14 cellular contexts compared by ENCODE assay signal in the genomic region with DNA sequence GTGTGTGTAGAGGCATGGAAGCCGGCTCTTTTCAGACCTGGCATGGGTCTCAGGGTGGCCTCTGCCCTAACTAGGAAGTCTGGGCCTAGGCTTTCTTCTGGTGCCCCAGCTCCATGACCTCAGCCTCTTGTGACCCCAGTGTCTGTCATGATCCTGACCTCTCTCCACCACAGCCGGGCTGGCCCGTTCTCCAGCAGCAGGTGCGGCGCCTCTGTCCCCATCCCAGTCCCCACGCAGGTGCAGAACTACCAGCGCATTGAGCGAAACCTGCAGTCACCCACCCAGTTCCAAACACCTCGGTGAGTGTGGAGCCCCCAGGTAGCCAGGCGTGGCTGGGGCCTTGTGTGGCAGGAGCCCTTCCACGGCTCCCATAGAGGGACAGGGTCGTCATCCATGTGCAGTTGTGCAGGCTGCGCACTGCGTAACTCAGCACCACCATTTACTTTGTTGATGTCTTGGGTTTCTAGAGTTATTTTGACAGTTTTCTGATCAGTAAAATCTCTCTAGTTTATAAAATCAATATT. TPM values are rescaled to one million over a fixed set of nuclear protein-coding genes. Genes with fewer than 3 reads are reported as not detected.
DNase-seq lines count a peak whose midpoint lies in the region; ATAC-seq and TF ChIP-seq lines count a peak whose summit lies in the region.
"Had no signal": no experiment of that assay in that cellular context is flagged by ENCODE, and none has a peak within 500 bp of the region (broad histone marks: within the 10 kb centered on the region; RNA-seq: fewer than 3 reads in every experiment).

No MANE protein-coding gene starts in this region.

- no peaks in the 10 kb centered on the region for H3K27me3 Mint-ChIP-seq in neural crest cell (ENCODE audit: low read depth)
- H3K27me3 Mint-ChIP-seq: CD4-positive, alpha-beta memory T cell had no signal

- TF ChIP-seq CTCF in neural crest cell (conservative IDR thresholded peaks at IDR 0.05) (no peak), sigmoid colon (IDR thresholded peaks at IDR 0.05) (no peak)

- H3K27ac ChIP-seq in sigmoid colon, result no peak overlapping the region
- no peak overlapping the region for H3K27ac ChIP-seq in SJCRH30
- H3K27ac ChIP-seq: GM23248 had no signal

- H3K36me3 ChIP-seq in sigmoid colon (peaks cover 58 to 94% (median 72%) of the 10 kb centered on the region in 4 donors), SJCRH30 (peaks cover 10% of the 10 kb centered on the region; the same call in 1 of the 2 replicates)

- DNase-seq in left ventricle myocardium superior (peak; percentile 25), left cardiac atrium (no peak), neural crest cell (ENCODE audit: low read depth, low spot score) (no peak), sigmoid colon (peak; percentile 60), SJCRH30 (no peak)
- DNase-seq: C1 segment of cervical spinal cord, Calu3, COR-L47, DND-41, GM23248, H7, HCEC 1CT had no signal

- intact Hi-C loops in left ventricle myocardium superior (cut with micrococcal nuclease), result no loop called here
- intact Hi-C loops in left cardiac atrium (cut with DNase I), result no loop called here
- intact Hi-C loops in sigmoid colon (cut with DNase I), result no loop called here

- H3K4me1 ChIP-seq in sigmoid colon, result peaks cover 0 to 19% (median 15%) of the 10 kb centered on the region in 4 donors
- no peaks in the 10 kb centered on the region for H3K4me1 ChIP-seq in SJCRH30

- WGBS in sigmoid colon, 2 donors, result 96 to 97% methylated on average over 14 of the region's 14 CpGs

- H3K36me3 Mint-ChIP-seq in neural crest cell (ENCODE audit: low read depth), result no peaks in the 10 kb centered on the region

- peak overlapping the region; percentile 15 for H3K4me3 Mint-ChIP-seq in neural crest cell
- H3K4me3 Mint-ChIP-seq: CD4-positive, alpha-beta memory T cell had no signal

- ATAC-seq in left ventricle myocardium superior (no peak), left cardiac atrium (no peak), HG02852 (IDR thresholded peaks at IDR 0.05; ENCODE audit: unreplicated experiment) (no peak)

- H3K9me3 Mint-ChIP-seq in neural crest cell, result no peaks in the 10 kb centered on the region
- H3K9me3 Mint-ChIP-seq: CD4-positive, alpha-beta memory T cell had no signal

- H3K27me3 ChIP-seq in sigmoid colon, result no peaks in the 10 kb centered on the region
- no peaks in the 10 kb centered on the region for H3K27me3 ChIP-seq in SJCRH30

- no peak for TF ChIP-seq POLR2A in sigmoid colon (IDR thresholded peaks at IDR 0.05)

- H3K4me3 ChIP-seq in sigmoid colon (no peak overlapping the region), SJCRH30 (no peak overlapping the region)
- H3K4me3 ChIP-seq: GM23248 had no signal

- no peak for TF ChIP-seq EP300 in sigmoid colon (IDR thresholded peaks at IDR 0.05)

- H3K27ac Mint-ChIP-seq in neural crest cell (ENCODE audit: unreplicated experiment), result no peak overlapping the region

- H3K4me1 Mint-ChIP-seq in neural crest cell, result no peaks in the 10 kb centered on the region
- H3K4me1 Mint-ChIP-seq: CD4-positive, alpha-beta memory T cell had no signal

- H3K9me3 ChIP-seq in sigmoid colon (no peaks in the 10 kb centered on the region), SJCRH30 (replicated peaks) (no peaks in the 10 kb centered on the region)

RNA-seq across cellular contexts. Expression of gene PUS1, which starts 14.8 kb away (rescaled TPM):
- total RNA-seq in left ventricle myocardium superior, result 5.6 TPM
- total RNA-seq in left cardiac atrium, result 10 to 100 TPM in 1 of 2 donors, 1 to 10 TPM in 1; 7.7 to 19.2 TPM
- 48.7 and 50.9 TPM in 2 replicates for total RNA-seq in neural crest cell
- total RNA-seq in sigmoid colon, result 10 to 100 TPM in 1 of 4 donors, 1 to 10 TPM in 3; 7.6 to 15.6 (median 8.9) TPM
- 10 to 100 TPM in 1 of 3 donors, 1 to 10 TPM in 2; 9.0 to 33.8 (median 9.7) TPM for polyA plus RNA-seq in sigmoid colon
- 16.0 and 17.1 TPM in 2 replicates for total RNA-seq in SJCRH30 (2014; rRNA removed; shearing (Covaris generic))

RNA-seq across cellular contexts. Expression of gene ULK1, which starts 19.8 kb away (rescaled TPM):
- 64.0 TPM for total RNA-seq in left ventricle myocardium superior
- total RNA-seq in left cardiac atrium, result 10 to 100 TPM; 27.6 to 34.5 TPM
- 59.2 and 69.3 TPM in 2 replicates for total RNA-seq in neural crest cell
- 10 to 100 TPM; 13.2 to 29.1 (median 18.6) TPM for total RNA-seq in sigmoid colon
- polyA plus RNA-seq in sigmoid colon, result 10 to 100 TPM in 1 of 3 donors, 1 to 10 TPM in 2; 5.3 to 17.5 (median 5.4) TPM
- 7.2 and 7.6 TPM in 2 replicates for total RNA-seq in SJCRH30 (2014; rRNA removed; shearing (Covaris generic))

RNA-seq across cellular contexts. Expression of gene EP400, which starts 35.5 kb away (rescaled TPM):
- total RNA-seq in left ventricle myocardium superior, result 14.8 TPM
- 10 to 100 TPM; 15.7 to 21.1 TPM for total RNA-seq in left cardiac atrium
- total RNA-seq in neural crest cell, result 73.4 and 75.6 TPM in 2 replicates
- total RNA-seq in sigmoid colon, result 10 to 100 TPM; 14.5 to 35.7 (median 18.8) TPM
- polyA plus RNA-seq in sigmoid colon, result 10 to 100 TPM in 1 of 3 donors, 1 to 10 TPM in 2; 3.2 to 22.3 (median 4.2) TPM
- total RNA-seq in SJCRH30 (2014; rRNA removed; shearing (Covaris generic)), result 15.0 and 17.0 TPM in 2 replicates

Comparison
In these comparisons a context has a peak if more than half of its experiments do, and no peak if none do; other contexts are left out.
1. DNase-seq: peak in left ventricle myocardium superior (single experiment) and sigmoid colon (single experiment); none in left cardiac atrium (single experiment), neural crest cell (single experiment) and SJCRH30 (0 of 2).